Comparison of ENCODE assay signal across 8 cellular contexts in the genomic region with DNA sequence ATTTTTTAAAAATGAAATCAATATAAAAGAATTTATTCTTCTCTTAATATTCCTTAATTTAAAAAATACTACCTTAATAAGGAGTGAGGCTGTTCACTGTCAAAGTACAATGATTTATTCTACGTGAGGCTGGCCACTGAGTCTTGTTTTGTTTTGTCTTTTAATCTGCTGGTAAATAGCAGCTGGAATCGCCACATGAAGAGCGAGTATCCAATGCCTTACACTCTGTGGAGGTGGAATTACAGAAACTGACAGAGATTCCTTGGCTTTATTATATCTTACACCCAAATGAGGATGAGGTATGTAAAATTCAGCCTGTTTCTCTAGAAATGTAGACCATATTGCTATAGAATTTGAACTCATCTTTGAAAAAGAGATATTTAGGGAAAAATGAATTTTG.
"Had no signal": no experiment of that assay in that cellular context is flagged by ENCODE, and none has a peak within 500 bp of the region (broad histone marks: within the 10 kb centered on the region; RNA-seq: fewer than 3 reads in every experiment).

No MANE protein-coding gene starts in this region.

- H3K4me3 Mint-ChIP-seq: HFFc6 had no signal

- H3K27ac Mint-ChIP-seq: HFFc6 had no signal

- H3K9me3 Mint-ChIP-seq: HFFc6 had no signal

- ATAC-seq: HCT116, K562 had no signal

- FAIRE-seq: HTR-8/SVneo, K562 had no signal

- H3K9me3 ChIP-seq: HAP-1 had no signal

- DNase-seq: GOT3, H7, HFFc6, IMR-90 had no signal
